8 cellular contexts compared by ENCODE assay signal in the genomic region with DNA sequence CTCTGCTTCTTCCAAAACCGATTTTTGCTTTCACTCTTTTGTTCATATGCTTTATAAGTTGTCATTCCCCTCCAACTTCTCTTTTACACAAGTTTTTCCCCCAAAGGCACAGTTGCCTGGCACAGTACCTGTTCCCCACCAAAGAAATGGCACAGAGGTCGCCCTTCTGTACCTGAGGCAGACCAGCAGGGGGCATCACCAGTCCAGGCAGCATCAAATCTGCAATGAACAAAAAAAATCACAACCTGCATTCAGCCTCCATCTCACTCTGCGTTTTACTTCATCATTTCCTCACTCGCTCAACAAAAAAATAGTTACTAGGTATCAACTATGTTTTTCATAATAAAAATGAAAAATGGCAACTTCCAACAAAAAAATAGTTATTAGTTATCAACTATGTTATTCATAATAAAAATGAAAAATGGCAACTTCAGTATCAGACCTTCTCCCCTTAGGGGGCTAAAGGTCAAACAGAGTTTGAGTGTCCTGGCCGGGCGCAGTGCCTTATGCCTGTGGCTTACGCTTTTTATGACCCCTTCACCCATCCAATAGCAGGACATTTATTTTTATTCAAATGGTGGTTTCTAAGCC. TPM values are rescaled to one million over a fixed set of nuclear protein-coding genes. Genes with fewer than 3 reads are reported as not detected.
A peak's percentile ranks its signal among the peaks of the same experiment; 100 is the strongest.
DNase-seq lines count a peak whose midpoint lies in the region; ATAC-seq and TF ChIP-seq lines count a peak whose summit lies in the region.

No MANE protein-coding gene starts in this region.

- TF ChIP-seq CTCF in CD4-positive, alpha-beta T cell (IDR thresholded peaks at IDR 0.05): peak; percentile 64
- TF ChIP-seq CTCF in left lung (IDR thresholded peaks at IDR 0.05): peak; percentile 54 to 63

- H3K36me3 Mint-ChIP-seq in CD4-positive, alpha-beta T cell (ENCODE audit: low read depth): peaks cover 79% of the 10 kb centered on the region
- H3K36me3 Mint-ChIP-seq in activated naive CD8-positive, alpha-beta T cell treated with anti-CD3 and anti-CD28 coated beads, Interleukin-2, amount 50 U/mL, for 24 hours (ENCODE audit: low read depth): peaks cover 73% of the 10 kb centered on the region
- peaks cover 28 to 40% of the 10 kb centered on the region in 2 donors for H3K36me3 Mint-ChIP-seq in stimulated activated naive B cell treated with anti-CD40 and anti-IgM and Interleukin-4, amounts not matched to agents 10 μg/mL and 1 μg/mL and 100 μg/mL, for 72 hours

- no peaks in the 10 kb centered on the region for H3K9me3 ChIP-seq in CD4-positive, alpha-beta T cell (ENCODE audit: control insufficient read depth, low read length)
- H3K9me3 ChIP-seq in left lung: no peaks in the 10 kb centered on the region

- no peak overlapping the region for H3K27ac Mint-ChIP-seq in CD4-positive, alpha-beta T cell
- peak overlapping the region; percentile 93 for H3K27ac Mint-ChIP-seq in activated naive CD8-positive, alpha-beta T cell treated with anti-CD3 and anti-CD28 coated beads, Interleukin-2, amount 50 U/mL, for 24 hours
- peak overlapping the region; percentile 94 for H3K27ac Mint-ChIP-seq in stimulated activated naive B cell treated with anti-CD40 and anti-IgM and Interleukin-4, amounts not matched to agents 10 μg/mL and 1 μg/mL and 100 μg/mL, for 72 hours

- no peak overlapping the region for H3K27ac ChIP-seq in CD4-positive, alpha-beta T cell (ENCODE audit: low read depth, low read length)
- no peak overlapping the region for H3K27ac ChIP-seq in left lung

- no peaks in the 10 kb centered on the region for H3K27me3 Mint-ChIP-seq in CD4-positive, alpha-beta T cell
- no peaks in the 10 kb centered on the region for H3K27me3 Mint-ChIP-seq in activated naive CD8-positive, alpha-beta T cell treated with anti-CD3 and anti-CD28 coated beads, Interleukin-2, amount 50 U/mL, for 24 hours
- no peaks in the 10 kb centered on the region for H3K27me3 Mint-ChIP-seq in stimulated activated naive B cell treated with anti-CD40 and anti-IgM and Interleukin-4, amounts not matched to agents 10 μg/mL and 1 μg/mL and 100 μg/mL, for 72 hours

- peaks cover 20% of the 10 kb centered on the region for H3K4me1 Mint-ChIP-seq in CD4-positive, alpha-beta T cell (ENCODE audit: low read depth)
- H3K4me1 Mint-ChIP-seq in activated naive CD8-positive, alpha-beta T cell treated with anti-CD3 and anti-CD28 coated beads, Interleukin-2, amount 50 U/mL, for 24 hours: peaks cover 57% of the 10 kb centered on the region
- H3K4me1 Mint-ChIP-seq in stimulated activated naive B cell treated with anti-CD40 and anti-IgM and Interleukin-4, amounts not matched to agents 10 μg/mL and 1 μg/mL and 100 μg/mL, for 72 hours: peaks cover 34 to 55% of the 10 kb centered on the region in 2 donors

- H3K4me3 ChIP-seq in left lung: no peak overlapping the region

- no peaks in the 10 kb centered on the region for H3K9me3 Mint-ChIP-seq in CD4-positive, alpha-beta T cell
- H3K9me3 Mint-ChIP-seq in activated naive CD8-positive, alpha-beta T cell treated with anti-CD3 and anti-CD28 coated beads, Interleukin-2, amount 50 U/mL, for 24 hours: no peaks in the 10 kb centered on the region
- no peaks in the 10 kb centered on the region for H3K9me3 Mint-ChIP-seq in stimulated activated naive B cell treated with anti-CD40 and anti-IgM and Interleukin-4, amounts not matched to agents 10 μg/mL and 1 μg/mL and 100 μg/mL, for 72 hours

- CTCF ChIA-PET in CD4-positive, alpha-beta T cell (lab: Charles Lee): interaction anchor here (1.3 to 2.6 kb wide), 2 partner anchors 56 to 374 kb away, joined by 6 to 9 read pairs; no protein-coding TSS in a partner anchor

- intact Hi-C loops in CD4-positive, alpha-beta T cell (cut with DNase I, micrococcal nuclease): loop anchor here (1.0 to 5.0 kb wide), 2 partner anchors 56 to 374 kb away; no protein-coding TSS in a partner anchor
- intact Hi-C loops in left lung (cut with DNase I): no loop called here

- peak; percentile 27 to 57 (median 45) for DNase-seq in CD4-positive, alpha-beta T cell
- DNase-seq in HK-2 (ENCODE audit: unreplicated experiment) (peak; percentile 49), left lung (no peak), NCI-H187 (lab: John Stamatoyannopoulos, UW) (no peak)
- peak; percentile 71 for DNase-seq in activated naive CD8-positive, alpha-beta T cell treated with anti-CD3 and anti-CD28 coated beads, Interleukin-2, amount 50 U/mL, for 24 hours
- DNase-seq in stimulated activated naive B cell treated with anti-CD40 and anti-IgM and Interleukin-4, amounts not matched to agents 10 μg/mL and 1 μg/mL and 100 μg/mL, for 72 hours: no peak

- no peak overlapping the region for H3K4me3 Mint-ChIP-seq in CD4-positive, alpha-beta T cell
- H3K4me3 Mint-ChIP-seq in activated naive CD8-positive, alpha-beta T cell treated with anti-CD3 and anti-CD28 coated beads, Interleukin-2, amount 50 U/mL, for 24 hours: peak overlapping the region; percentile 75
- peak overlapping the region; percentile 5 to 70 for H3K4me3 Mint-ChIP-seq in stimulated activated naive B cell treated with anti-CD40 and anti-IgM and Interleukin-4, amounts not matched to agents 10 μg/mL and 1 μg/mL and 100 μg/mL, for 72 hours

- POLR2A ChIA-PET in CD4-positive, alpha-beta T cell (lab: Charles Lee): no interaction called here

- H3K36me3 ChIP-seq in left lung: peaks cover 0 to 64% of the 10 kb centered on the region in 2 donors

- H3K4me1 ChIP-seq in left lung: peaks cover 5 to 8% of the 10 kb centered on the region in 2 donors

- H3K27me3 ChIP-seq in CD4-positive, alpha-beta T cell (ENCODE audit: control insufficient read depth, insufficient read depth, low read length): no peaks in the 10 kb centered on the region
- H3K27me3 ChIP-seq in left lung: no peaks in the 10 kb centered on the region

- ATAC-seq in CD4-positive, alpha-beta T cell (ENCODE audit: poor library complexity): no peak
- ATAC-seq in SK-N-SH treated with all-trans-retinoic acid at 6 μM for 48 hours (peak; percentile 13; the same call in 2 of the 3 replicates), left lung (no peak), GM18858 (IDR thresholded peaks at IDR 0.05; ENCODE audit: unreplicated experiment) (no peak)
- ATAC-seq in activated naive CD8-positive, alpha-beta T cell treated with anti-CD3 and anti-CD28 coated beads, Interleukin-2, amount 50 U/mL, for 24 hours: no peak
- no peak for ATAC-seq in stimulated activated naive B cell treated with anti-CD40 and anti-IgM and Interleukin-4, amounts not matched to agents 10 μg/mL and 1 μg/mL and 100 μg/mL, for 72 hours (replicated peaks)

TF ChIP-seq in SK-N-SH treated with all-trans-retinoic acid at 6 μM for 48 hours, 23 proteins besides CTCF, POLR2A, EP300 and RAD21 (continues in another document):
- TF ChIP-seq ZFP30 (CRISPR knock-in tag; IDR thresholded peaks at IDR 0.05) (no peak), ZFP3 (CRISPR knock-in tag; IDR thresholded peaks at IDR 0.05) (no peak), RARB (CRISPR knock-in tag; IDR thresholded peaks at IDR 0.05) (no peak), BACH2 (CRISPR knock-in tag; IDR thresholded peaks at IDR 0.05; ENCODE audit: borderline replicate concordance) (no peak), ZNF8 (CRISPR knock-in tag; IDR thresholded peaks at IDR 0.05) (no peak), TCF4 (CRISPR knock-in tag; IDR thresholded peaks at IDR 0.05; ENCODE audit: borderline replicate concordance) (no peak), SNAI2 (CRISPR knock-in tag; IDR thresholded peaks at IDR 0.05) (no peak), PPARA (CRISPR knock-in tag; IDR thresholded peaks at IDR 0.05; ENCODE audit: borderline replicate concordance) (no peak), ZNF70 (CRISPR knock-in tag; IDR thresholded peaks at IDR 0.05) (no peak), ZC3H10 (CRISPR knock-in tag; IDR thresholded peaks at IDR 0.05) (no peak), TOX (CRISPR knock-in tag; IDR thresholded peaks at IDR 0.05; ENCODE audit: borderline replicate concordance) (no peak)
- TF ChIP-seq, protein P1, sequence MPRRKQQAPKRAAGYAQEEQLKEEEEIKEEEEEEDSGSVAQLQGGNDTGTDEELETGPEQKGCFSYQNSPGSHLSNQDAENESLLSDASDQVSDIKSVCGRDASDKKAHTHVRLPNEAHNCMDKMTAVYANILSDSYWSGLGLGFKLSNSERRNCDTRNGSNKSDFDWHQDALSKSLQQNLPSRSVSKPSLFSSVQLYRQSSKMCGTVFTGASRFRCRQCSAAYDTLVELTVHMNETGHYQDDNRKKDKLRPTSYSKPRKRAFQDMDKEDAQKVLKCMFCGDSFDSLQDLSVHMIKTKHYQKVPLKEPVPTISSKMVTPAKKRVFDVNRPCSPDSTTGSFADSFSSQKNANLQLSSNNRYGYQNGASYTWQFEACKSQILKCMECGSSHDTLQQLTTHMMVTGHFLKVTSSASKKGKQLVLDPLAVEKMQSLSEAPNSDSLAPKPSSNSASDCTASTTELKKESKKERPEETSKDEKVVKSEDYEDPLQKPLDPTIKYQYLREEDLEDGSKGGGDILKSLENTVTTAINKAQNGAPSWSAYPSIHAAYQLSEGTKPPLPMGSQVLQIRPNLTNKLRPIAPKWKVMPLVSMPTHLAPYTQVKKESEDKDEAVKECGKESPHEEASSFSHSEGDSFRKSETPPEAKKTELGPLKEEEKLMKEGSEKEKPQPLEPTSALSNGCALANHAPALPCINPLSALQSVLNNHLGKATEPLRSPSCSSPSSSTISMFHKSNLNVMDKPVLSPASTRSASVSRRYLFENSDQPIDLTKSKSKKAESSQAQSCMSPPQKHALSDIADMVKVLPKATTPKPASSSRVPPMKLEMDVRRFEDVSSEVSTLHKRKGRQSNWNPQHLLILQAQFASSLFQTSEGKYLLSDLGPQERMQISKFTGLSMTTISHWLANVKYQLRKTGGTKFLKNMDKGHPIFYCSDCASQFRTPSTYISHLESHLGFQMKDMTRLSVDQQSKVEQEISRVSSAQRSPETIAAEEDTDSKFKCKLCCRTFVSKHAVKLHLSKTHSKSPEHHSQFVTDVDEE (CRISPR knock-in tag; IDR thresholded peaks at IDR 0.05): no peak
- TF ChIP-seq, protein P2, sequence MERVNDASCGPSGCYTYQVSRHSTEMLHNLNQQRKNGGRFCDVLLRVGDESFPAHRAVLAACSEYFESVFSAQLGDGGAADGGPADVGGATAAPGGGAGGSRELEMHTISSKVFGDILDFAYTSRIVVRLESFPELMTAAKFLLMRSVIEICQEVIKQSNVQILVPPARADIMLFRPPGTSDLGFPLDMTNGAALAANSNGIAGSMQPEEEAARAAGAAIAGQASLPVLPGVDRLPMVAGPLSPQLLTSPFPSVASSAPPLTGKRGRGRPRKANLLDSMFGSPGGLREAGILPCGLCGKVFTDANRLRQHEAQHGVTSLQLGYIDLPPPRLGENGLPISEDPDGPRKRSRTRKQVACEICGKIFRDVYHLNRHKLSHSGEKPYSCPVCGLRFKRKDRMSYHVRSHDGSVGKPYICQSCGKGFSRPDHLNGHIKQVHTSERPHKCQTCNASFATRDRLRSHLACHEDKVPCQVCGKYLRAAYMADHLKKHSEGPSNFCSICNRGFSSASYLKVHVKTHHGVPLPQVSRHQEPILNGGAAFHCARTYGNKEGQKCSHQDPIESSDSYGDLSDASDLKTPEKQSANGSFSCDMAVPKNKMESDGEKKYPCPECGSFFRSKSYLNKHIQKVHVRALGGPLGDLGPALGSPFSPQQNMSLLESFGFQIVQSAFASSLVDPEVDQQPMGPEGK (CRISPR knock-in tag; IDR thresholded peaks at IDR 0.05; ENCODE audit: borderline replicate concordance): no peak

RNA-seq across cellular contexts. Expression of a gene that starts 4.1 kb away (rescaled TPM):
- 10 to 100 TPM; 48.9 to 51.6 TPM for total RNA-seq in CD4-positive, alpha-beta T cell
- 10 to 100 TPM; 37.5 to 39.5 TPM for total RNA-seq in left lung

RNA-seq across cellular contexts. Expression of a gene that starts 27.1 kb away (rescaled TPM):
- 1 to 10 TPM; 1.6 to 1.7 TPM for total RNA-seq in CD4-positive, alpha-beta T cell
- 10 to 100 TPM; 11.5 to 11.8 TPM for total RNA-seq in left lung

Comparison
In these comparisons a context has a peak if more than half of its experiments do, and no peak if none do; other contexts are left out.
1. DNase-seq: peak in CD4-positive, alpha-beta T cell (10 of 10), HK-2 (single experiment) and activated naive CD8-positive, alpha-beta T cell treated with anti-CD3 and anti-CD28 coated beads, Interleukin-2, amount 50 U/mL, for 24 hours (single experiment); none in left lung (0 of 2), stimulated activated naive B cell treated with anti-CD40 and anti-IgM and Interleukin-4, amounts not matched to agents 10 μg/mL and 1 μg/mL and 100 μg/mL, for 72 hours (single experiment) and NCI-H187 (0 of 2).
2. RNA of a gene that starts 27.1 kb away (total RNA-seq): 11.5 to 11.8 TPM in left lung; 1.6 to 1.7 TPM in CD4-positive, alpha-beta T cell; every median in the first group is over 4 times any median in the second.
3. intact Hi-C loops: an anchor here in CD4-positive, alpha-beta T cell (1.0 to 5.0 kb wide); none called in left lung.